Comparison of ENCODE assay signal across 1 cellular context in genomic region chr12:40105515-40106201, GRCh38.
TF ChIP-seq lines count a peak whose summit lies in the region.

Gene SLC2A13, minus strand, starts transcription at chr12:40106081. Its CDS starts 273 bp downstream, at chr12:40105808.

TF ChIP-seq in HepG2, 621 proteins besides CTCF, POLR2A, EP300 and RAD21 (continued from another document and continues in another):
- TF ChIP-seq HMGXB4 (CRISPR knock-in tag; IDR thresholded peaks at IDR 0.05; ENCODE audit: borderline replicate concordance in 1 of 2, low read depth in 1 of 2) (0 out of 4 replicates have a peak, but pooled peaks of 1 of the 2 experiments have one; percentile 25), ETV6 (CRISPR knock-in tag; conservative IDR thresholded peaks at IDR 0.05) (no peak), ARID4A (CRISPR knock-in tag; IDR thresholded peaks at IDR 0.05; ENCODE audit: borderline replicate concordance) (peak; percentile 21; the same call in 1 of the 2 replicates), CREB3 (CRISPR knock-in tag; IDR thresholded peaks at IDR 0.05) (peak; percentile 77; the same call in 1 of the 2 replicates), ZNF235 (CRISPR knock-in tag; IDR thresholded peaks at IDR 0.05; ENCODE audit: borderline replicate concordance) (0 out of 2 replicates have a peak, but pooled peaks have one; percentile 65), ZSCAN31 (CRISPR knock-in tag; IDR thresholded peaks at IDR 0.05; ENCODE audit: low read depth) (peak; percentile 51; the same call in 1 of the 2 replicates), CEBPB (IDR thresholded peaks at IDR 0.05; ENCODE audit: borderline replicate concordance, low read depth, low read length) (no peak), ZNF530 (CRISPR knock-in tag; IDR thresholded peaks at IDR 0.05; ENCODE audit: low read depth) (no peak), ARNT2 (CRISPR knock-in tag; IDR thresholded peaks at IDR 0.05; ENCODE audit: low read depth) (0 out of 2 replicates have a peak, but pooled peaks have one; percentile 17), HOXA9 (CRISPR knock-in tag; IDR thresholded peaks at IDR 0.05; ENCODE audit: borderline replicate concordance) (0 out of 2 replicates have a peak, but pooled peaks have one; percentile 59), AGO2 (optimal IDR thresholded peaks at IDR 0.05; ENCODE audit: low read depth, low read length) (peak; percentile 48), MBNL3 (CRISPR knock-in tag; conservative IDR thresholded peaks at IDR 0.05) (no peak), CCDC6 (CRISPR knock-in tag; IDR thresholded peaks at IDR 0.05) (peak; percentile 75), NBN (conservative IDR thresholded peaks at IDR 0.05) (no peak), IRF9 (CRISPR knock-in tag; IDR thresholded peaks at IDR 0.05; ENCODE audit: borderline replicate concordance) (0 out of 2 replicates have a peak, but pooled peaks have one; percentile 27), DNMT1 (CRISPR knock-in tag; IDR thresholded peaks at IDR 0.05) (peak; percentile 75; the same call in 1 of the 2 replicates), ZNF691 (CRISPR knock-in tag; IDR thresholded peaks at IDR 0.05; ENCODE audit: borderline replicate concordance, low read depth) (peak; percentile 64; the same call in 1 of the 2 replicates), RBFOX2 (IDR thresholded peaks at IDR 0.05; ENCODE audit: low read depth, low read length) (peak; percentile 71), ZSCAN20 (CRISPR knock-in tag; IDR thresholded peaks at IDR 0.05; ENCODE audit: borderline replicate concordance) (peak; percentile 84; the same call in 1 of the 2 replicates), HOXA5 (CRISPR knock-in tag; IDR thresholded peaks at IDR 0.05) (0 out of 2 replicates have a peak, but pooled peaks have one; percentile 52), EED (CRISPR knock-in tag; IDR thresholded peaks at IDR 0.05) (no peak), ZNF749 (CRISPR knock-in tag; IDR thresholded peaks at IDR 0.05; ENCODE audit: borderline replicate concordance) (no peak), CBX5 (CRISPR knock-in tag; IDR thresholded peaks at IDR 0.05; ENCODE audit: borderline replicate concordance) (no peak), ZBTB2 (CRISPR knock-in tag; IDR thresholded peaks at IDR 0.05; ENCODE audit: low read depth) (0 out of 2 replicates have a peak, but pooled peaks have one; percentile 26), YEATS4 (CRISPR knock-in tag; IDR thresholded peaks at IDR 0.05; ENCODE audit: borderline replicate concordance) (peak; percentile 83; the same call in 1 of the 2 replicates), POLR2AphosphoS5 (IDR thresholded peaks at IDR 0.05; ENCODE audit: low read depth, low read length) (0 out of 2 replicates have a peak, but pooled peaks have one; percentile 38), PRDM15 (CRISPR knock-in tag; IDR thresholded peaks at IDR 0.05) (0 out of 2 replicates have a peak, but pooled peaks have one; percentile 19), KLF12 (CRISPR knock-in tag; IDR thresholded peaks at IDR 0.05; ENCODE audit: borderline replicate concordance) (peak; percentile 67; the same call in 1 of the 2 replicates), NFKB2 (CRISPR knock-in tag; IDR thresholded peaks at IDR 0.05; ENCODE audit: borderline replicate concordance) (peak; percentile 42; the same call in 1 of the 2 replicates), ZNF333 (CRISPR knock-in tag; IDR thresholded peaks at IDR 0.05; ENCODE audit: borderline replicate concordance) (0 out of 2 replicates have a peak, but pooled peaks have one; percentile 31), ZNF83 (CRISPR knock-in tag; IDR thresholded peaks at IDR 0.05; ENCODE audit: borderline replicate concordance) (peak; percentile 12; the same call in 1 of the 2 replicates), ZNF850 (CRISPR knock-in tag; conservative IDR thresholded peaks at IDR 0.05) (no peak), ZSCAN9 (CRISPR knock-in tag; IDR thresholded peaks at IDR 0.05; ENCODE audit: borderline replicate concordance) (no peak), KLF11 (CRISPR knock-in tag; IDR thresholded peaks at IDR 0.05) (no peak)
- TF ChIP-seq, protein P1, sequence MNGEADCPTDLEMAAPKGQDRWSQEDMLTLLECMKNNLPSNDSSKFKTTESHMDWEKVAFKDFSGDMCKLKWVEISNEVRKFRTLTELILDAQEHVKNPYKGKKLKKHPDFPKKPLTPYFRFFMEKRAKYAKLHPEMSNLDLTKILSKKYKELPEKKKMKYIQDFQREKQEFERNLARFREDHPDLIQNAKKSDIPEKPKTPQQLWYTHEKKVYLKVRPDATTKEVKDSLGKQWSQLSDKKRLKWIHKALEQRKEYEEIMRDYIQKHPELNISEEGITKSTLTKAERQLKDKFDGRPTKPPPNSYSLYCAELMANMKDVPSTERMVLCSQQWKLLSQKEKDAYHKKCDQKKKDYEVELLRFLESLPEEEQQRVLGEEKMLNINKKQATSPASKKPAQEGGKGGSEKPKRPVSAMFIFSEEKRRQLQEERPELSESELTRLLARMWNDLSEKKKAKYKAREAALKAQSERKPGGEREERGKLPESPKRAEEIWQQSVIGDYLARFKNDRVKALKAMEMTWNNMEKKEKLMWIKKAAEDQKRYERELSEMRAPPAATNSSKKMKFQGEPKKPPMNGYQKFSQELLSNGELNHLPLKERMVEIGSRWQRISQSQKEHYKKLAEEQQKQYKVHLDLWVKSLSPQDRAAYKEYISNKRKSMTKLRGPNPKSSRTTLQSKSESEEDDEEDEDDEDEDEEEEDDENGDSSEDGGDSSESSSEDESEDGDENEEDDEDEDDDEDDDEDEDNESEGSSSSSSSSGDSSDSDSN (CRISPR knock-in tag; IDR thresholded peaks at IDR 0.05), result peak; percentile 71; the same call in 1 of the 2 replicates
- TF ChIP-seq, protein P2, sequence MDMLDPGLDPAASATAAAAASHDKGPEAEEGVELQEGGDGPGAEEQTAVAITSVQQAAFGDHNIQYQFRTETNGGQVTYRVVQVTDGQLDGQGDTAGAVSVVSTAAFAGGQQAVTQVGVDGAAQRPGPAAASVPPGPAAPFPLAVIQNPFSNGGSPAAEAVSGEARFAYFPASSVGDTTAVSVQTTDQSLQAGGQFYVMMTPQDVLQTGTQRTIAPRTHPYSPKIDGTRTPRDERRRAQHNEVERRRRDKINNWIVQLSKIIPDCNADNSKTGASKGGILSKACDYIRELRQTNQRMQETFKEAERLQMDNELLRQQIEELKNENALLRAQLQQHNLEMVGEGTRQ (IDR thresholded peaks at IDR 0.05; ENCODE audit: low read depth, low read length), result peak; percentile 58
- TF ChIP-seq, protein P2 (CRISPR knock-in tag; IDR thresholded peaks at IDR 0.05; ENCODE audit: borderline replicate concordance), result no peak
